24 cellular contexts compared by ENCODE assay signal in the genomic region with DNA sequence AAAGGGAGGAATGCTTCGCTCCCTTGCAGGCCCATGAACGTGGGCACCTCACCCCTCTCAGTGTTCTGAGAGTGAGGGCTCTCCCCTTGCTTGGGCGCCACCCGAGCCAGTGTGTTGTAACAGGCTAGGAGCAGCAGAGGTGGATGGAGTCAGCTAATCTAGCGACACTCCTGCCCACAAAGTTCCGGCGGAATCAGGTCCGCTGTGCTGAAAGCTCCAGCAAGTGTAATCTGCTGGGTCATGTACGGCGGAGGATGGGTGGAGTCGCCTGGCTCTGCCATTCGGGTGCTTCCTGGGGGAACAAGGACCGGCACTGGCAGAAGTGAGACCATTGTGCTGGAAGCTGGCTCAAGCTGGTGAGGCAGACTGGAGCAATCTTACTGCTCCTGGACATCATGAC.
"Had no signal": no experiment of that assay in that cellular context is flagged by ENCODE, and none has a peak within 500 bp of the region (broad histone marks: within the 10 kb centered on the region; RNA-seq: fewer than 3 reads in every experiment).

No MANE protein-coding gene starts in this region.

- H3K27me3 Mint-ChIP-seq: effector memory CD8-positive, alpha-beta T cell; natural killer cell treated with Interleukin-12 subunit alpha and Interleukin-12 subunit beta and Interleukin-15 and Interleukin-18, amount 100 ng/mL, for 72 hours; progenitor cell of endocrine pancreas had no signal

- H3K27ac Mint-ChIP-seq: effector memory CD8-positive, alpha-beta T cell; immature natural killer cell; natural killer cell treated with Interleukin-12 subunit alpha and Interleukin-12 subunit beta and Interleukin-15 and Interleukin-18, amount 100 ng/mL, for 72 hours; neural progenitor cell; progenitor cell of endocrine pancreas; stimulated activated effector memory CD8-positive, alpha-beta T cell treated with anti-CD3 and anti-CD28 coated beads, Interleukin-12 subunit alpha, Interleukin-12 subunit beta, amount 100 ng/mL, for 72 hours had no signal

- H3K9me3 ChIP-seq: pancreas, suprapubic skin, thyroid gland, upper lobe of left lung had no signal

- ATAC-seq: effector memory CD8-positive, alpha-beta T cell; gastroesophageal sphincter; left lung; natural killer cell treated with Interleukin-12 subunit alpha and Interleukin-12 subunit beta and Interleukin-15 and Interleukin-18, amount 100 ng/mL, for 72 hours; stimulated activated effector memory CD8-positive, alpha-beta T cell treated with anti-CD3 and anti-CD28 coated beads, Interleukin-12 subunit alpha, Interleukin-12 subunit beta, amount 100 ng/mL, for 72 hours; stimulated activated naive CD8-positive, alpha-beta T cell treated with anti-CD3 and anti-CD28 coated beads, Interleukin-15, Interleukin-2, amounts not matched to agents 100 U/mL and 50 U/mL, for 24 hours had no signal

- H3K27me3 ChIP-seq: esophagus muscularis mucosa, gastroesophageal sphincter, left lung, neural progenitor cell, pancreas, suprapubic skin, thyroid gland, upper lobe of left lung had no signal

- H3K4me3 Mint-ChIP-seq: effector memory CD8-positive, alpha-beta T cell; immature natural killer cell; natural killer cell treated with Interleukin-12 subunit alpha and Interleukin-12 subunit beta and Interleukin-15 and Interleukin-18, amount 100 ng/mL, for 72 hours; neural progenitor cell; stimulated activated effector memory CD8-positive, alpha-beta T cell treated with anti-CD3 and anti-CD28 coated beads, Interleukin-12 subunit alpha, Interleukin-12 subunit beta, amount 100 ng/mL, for 72 hours had no signal

- H3K4me1 ChIP-seq: esophagus muscularis mucosa, gastroesophageal sphincter, left lung, neural progenitor cell, pancreas, suprapubic skin, thyroid gland, upper lobe of left lung had no signal

- H3K36me3 ChIP-seq: esophagus muscularis mucosa, gastroesophageal sphincter, left lung, neural progenitor cell, pancreas, suprapubic skin, thyroid gland, upper lobe of left lung had no signal

- H3K4me1 Mint-ChIP-seq: immature natural killer cell; neural progenitor cell; stimulated activated effector memory CD8-positive, alpha-beta T cell treated with anti-CD3 and anti-CD28 coated beads, Interleukin-12 subunit alpha, Interleukin-12 subunit beta, amount 100 ng/mL, for 72 hours had no signal

- H3K27ac ChIP-seq: epithelial cell of prostate, esophagus muscularis mucosa, gastroesophageal sphincter, left lung, neural progenitor cell, pancreas, suprapubic skin, thyroid gland, upper lobe of left lung had no signal

- DNase-seq: effector memory CD8-positive, alpha-beta T cell; foreskin fibroblast; glutamatergic neuron; immature natural killer cell; left lung; mesenchymal stem cell; midbrain; nucleus accumbens; stimulated activated CD4-positive, alpha-beta T cell treated with anti-CD3 and anti-CD28 coated beads, Interleukin-4, amount 100 ng/mL, for 1 hour; stimulated activated CD8-positive, alpha-beta memory T cell treated with anti-CD3 and anti-CD28 coated beads, Interleukin-4, amount 100 ng/mL, for 48 hours; stimulated activated naive CD8-positive, alpha-beta T cell treated with anti-CD3 and anti-CD28 coated beads, Interleukin-15, Interleukin-2, amounts not matched to agents 100 U/mL and 50 U/mL, for 24 hours; thyroid gland had no signal

- H3K36me3 Mint-ChIP-seq: immature natural killer cell; stimulated activated effector memory CD8-positive, alpha-beta T cell treated with anti-CD3 and anti-CD28 coated beads, Interleukin-12 subunit alpha, Interleukin-12 subunit beta, amount 100 ng/mL, for 72 hours had no signal

- H3K4me3 ChIP-seq: esophagus muscularis mucosa, gastroesophageal sphincter, left lung, lung, neural progenitor cell, pancreas, smooth muscle cell, suprapubic skin, thyroid gland, upper lobe of left lung had no signal
